ENCODE assay signal across 29 cellular contexts in the genomic region with DNA sequence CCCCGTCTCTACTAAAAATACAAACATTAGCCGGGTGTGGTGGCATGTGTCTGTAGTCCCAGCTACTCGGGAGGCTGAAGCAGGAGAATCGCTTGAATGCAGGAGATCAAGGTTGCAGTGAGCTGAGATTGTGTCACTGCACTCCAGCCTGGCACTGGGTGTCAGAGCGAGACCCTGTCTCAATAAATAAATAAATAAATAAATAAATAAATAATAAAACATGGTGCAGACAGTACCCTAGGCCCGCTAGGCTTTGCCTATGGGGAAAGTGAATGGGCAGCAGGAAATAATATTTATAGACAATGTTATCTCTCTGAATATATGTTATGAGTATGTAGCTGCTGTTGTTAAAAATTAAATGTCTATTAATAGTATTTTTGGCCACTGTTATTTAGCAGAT.
"Had no signal": no experiment of that assay in that cellular context is flagged by ENCODE, and none has a peak within 500 bp of the region (broad histone marks: within the 10 kb centered on the region; RNA-seq: fewer than 3 reads in every experiment).

No MANE protein-coding gene starts in this region.

- H3K27ac Mint-ChIP-seq: dendritic cell treated with granulocyte-macrophage colony-stimulating factor and Interleukin-4, amounts not matched to agents 40 ng/mL and 50 ng/mL, for 4 days; effector memory CD8-positive, alpha-beta T cell had no signal

- H3K27me3 Mint-ChIP-seq: dendritic cell treated with granulocyte-macrophage colony-stimulating factor and Interleukin-4, amounts not matched to agents 40 ng/mL and 50 ng/mL, for 4 days had no signal

- H3K4me3 ChIP-seq: colonic mucosa, coronary artery, dorsolateral prefrontal cortex, esophagus muscularis mucosa, esophagus squamous epithelium, gastrocnemius medialis, gastroesophageal sphincter, heart left ventricle, heart right ventricle had no signal

- H3K36me3 ChIP-seq: colonic mucosa, esophagus muscularis mucosa, esophagus squamous epithelium, gastrocnemius medialis, gastroesophageal sphincter, heart left ventricle, heart right ventricle had no signal

- H3K27me3 ChIP-seq: colonic mucosa, dorsolateral prefrontal cortex, esophagus muscularis mucosa, esophagus squamous epithelium, foreskin keratinocyte, gastrocnemius medialis, gastroesophageal sphincter, heart left ventricle, heart right ventricle had no signal

- H3K9me3 ChIP-seq: colonic mucosa, esophagus muscularis mucosa, esophagus squamous epithelium, gastrocnemius medialis, gastroesophageal sphincter, heart left ventricle, heart right ventricle had no signal

- DNase-seq: colonic mucosa; cortex of kidney; dermis blood vessel endothelial cell; dorsolateral prefrontal cortex; effector CD4-positive, alpha-beta T cell; effector CD8-positive, alpha-beta T cell; effector memory CD4-positive, alpha-beta T cell; effector memory CD8-positive, alpha-beta T cell; endodermal cell; erythroblast; esophagus squamous epithelium; foreskin fibroblast; foreskin keratinocyte; foreskin melanocyte; gastrocnemius medialis; glutamatergic neuron; head of caudate nucleus; heart left ventricle; heart right ventricle had no signal

- H3K27ac ChIP-seq: colonic mucosa, coronary artery, dorsolateral prefrontal cortex, epithelial cell of prostate, esophagus muscularis mucosa, esophagus squamous epithelium, foreskin keratinocyte, gastrocnemius medialis, gastroesophageal sphincter, heart left ventricle, heart right ventricle had no signal

- FAIRE-seq: colon, endometrium, endothelial cell of umbilical vein, frontal cortex had no signal

- H3K4me3 Mint-ChIP-seq: dendritic cell treated with granulocyte-macrophage colony-stimulating factor and Interleukin-4, amounts not matched to agents 40 ng/mL and 50 ng/mL, for 4 days; effector memory CD8-positive, alpha-beta T cell; endodermal cell had no signal

- H3K4me1 ChIP-seq: colonic mucosa, gastrocnemius medialis had no signal

- ATAC-seq: effector memory CD8-positive, alpha-beta T cell; esophagus mucosa; foreskin keratinocyte; gastrocnemius medialis; gastroesophageal sphincter; heart left ventricle; heart right ventricle had no signal

- H3K9me3 Mint-ChIP-seq: dendritic cell treated with granulocyte-macrophage colony-stimulating factor and Interleukin-4, amounts not matched to agents 40 ng/mL and 50 ng/mL, for 4 days; effector memory CD8-positive, alpha-beta T cell had no signal
